In genomic region chr14:103103461-103104388, GRCh38 we compare ENCODE assay signal across 1 cellular context.
TF ChIP-seq lines count a peak whose summit lies in the region.

No MANE protein-coding gene starts in this region.

TF ChIP-seq in HepG2, 621 proteins besides CTCF, POLR2A, EP300 and RAD21 (continued from another document and continues in another):
- no peak for TF ChIP-seq ZHX2 (IDR thresholded peaks at IDR 0.05; ENCODE audit: low read depth)
- TF ChIP-seq ZHX2 (CRISPR knock-in tag; IDR thresholded peaks at IDR 0.05; ENCODE audit: borderline replicate concordance), result no peak
- TF ChIP-seq SETDB1 (CRISPR knock-in tag; IDR thresholded peaks at IDR 0.05; ENCODE audit: borderline replicate concordance), result no peak
- TF ChIP-seq ASH2L (IDR thresholded peaks at IDR 0.05; ENCODE audit: insufficient read length, low read depth, low read length), result peak; percentile 71
- no peak for TF ChIP-seq ELK4 (CRISPR knock-in tag; IDR thresholded peaks at IDR 0.05; ENCODE audit: borderline replicate concordance)
- no peak for TF ChIP-seq GTF2F1 (IDR thresholded peaks at IDR 0.05; ENCODE audit: low read length)
- TF ChIP-seq ZSCAN20 (CRISPR knock-in tag; IDR thresholded peaks at IDR 0.05; ENCODE audit: borderline replicate concordance), result peak; percentile 91
- TF ChIP-seq ZNF580 (CRISPR knock-in tag; IDR thresholded peaks at IDR 0.05; ENCODE audit: borderline replicate concordance, low read depth), result 0 out of 2 replicates have a peak, but pooled peaks have one; percentile 23
- TF ChIP-seq GRHL1 (CRISPR knock-in tag; conservative IDR thresholded peaks at IDR 0.05), result no peak
- no peak for TF ChIP-seq RNF2 (conservative IDR thresholded peaks at IDR 0.05; ENCODE audit: low read depth)
- no peak for TF ChIP-seq KDM4B (CRISPR knock-in tag; IDR thresholded peaks at IDR 0.05)
- TF ChIP-seq ELF4 (CRISPR knock-in tag; IDR thresholded peaks at IDR 0.05; ENCODE audit: borderline replicate concordance), result no peak
- TF ChIP-seq ZFP41 (CRISPR knock-in tag; IDR thresholded peaks at IDR 0.05; ENCODE audit: borderline replicate concordance), result no peak; the same call in 1 of the 2 replicates
- TF ChIP-seq ZFP1 (CRISPR knock-in tag; IDR thresholded peaks at IDR 0.05), result no peak
- TF ChIP-seq MEIS1 (CRISPR knock-in tag; IDR thresholded peaks at IDR 0.05; ENCODE audit: borderline replicate concordance), result peak; percentile 47; the same call in 1 of the 2 replicates
- TF ChIP-seq ZNF816 (CRISPR knock-in tag; IDR thresholded peaks at IDR 0.05; ENCODE audit: borderline replicate concordance), result no peak; the same call in 1 of the 2 replicates
- no peak for TF ChIP-seq ZSCAN31 (CRISPR knock-in tag; IDR thresholded peaks at IDR 0.05; ENCODE audit: low read depth)
- TF ChIP-seq ZBTB10 (CRISPR knock-in tag; IDR thresholded peaks at IDR 0.05; ENCODE audit: borderline replicate concordance), result peak; percentile 23; the same call in 1 of the 2 replicates
- TF ChIP-seq ELF1 (CRISPR knock-in tag; IDR thresholded peaks at IDR 0.05), result no peak
- peak; percentile 26; the same call in 1 of the 2 replicates for TF ChIP-seq HOXD1 (CRISPR knock-in tag; IDR thresholded peaks at IDR 0.05)
- no peak for TF ChIP-seq GMEB1 (CRISPR knock-in tag; IDR thresholded peaks at IDR 0.05; ENCODE audit: borderline replicate concordance)
- no peak for TF ChIP-seq BATF2 (CRISPR knock-in tag; IDR thresholded peaks at IDR 0.05)
- TF ChIP-seq YEATS2 (CRISPR knock-in tag; IDR thresholded peaks at IDR 0.05; ENCODE audit: borderline replicate concordance), result 0 out of 2 replicates have a peak, but pooled peaks have one; percentile 21
- TF ChIP-seq PRDM4 (CRISPR knock-in tag; IDR thresholded peaks at IDR 0.05; ENCODE audit: borderline replicate concordance), result no peak
- peak; percentile 58; the same call in 1 of the 2 replicates for TF ChIP-seq AHDC1 (CRISPR knock-in tag; IDR thresholded peaks at IDR 0.05; ENCODE audit: borderline replicate concordance)
- TF ChIP-seq PHB2 (IDR thresholded peaks at IDR 0.05; ENCODE audit: partially characterized antibody), result no peak
- TF ChIP-seq ZNF33A (CRISPR knock-in tag; IDR thresholded peaks at IDR 0.05; ENCODE audit: borderline replicate concordance), result no peak
- no peak; the same call in 1 of the 2 replicates for TF ChIP-seq BRD4 (CRISPR knock-in tag; IDR thresholded peaks at IDR 0.05)
- no peak for TF ChIP-seq ZNF660 (CRISPR knock-in tag; IDR thresholded peaks at IDR 0.05; ENCODE audit: borderline replicate concordance, low read depth)
- peak; percentile 79 for TF ChIP-seq NR0B2 (CRISPR knock-in tag; IDR thresholded peaks at IDR 0.05)
